In genomic region chr19:49409441-49410029, GRCh38 we compare ENCODE assay signal across 13 cellular contexts. TPM values are rescaled to one million over a fixed set of nuclear protein-coding genes. Genes with fewer than 3 reads are reported as not detected.
DNase-seq lines count a peak whose midpoint lies in the region; ATAC-seq and TF ChIP-seq lines count a peak whose summit lies in the region.
"Had no signal": no experiment of that assay in that cellular context is flagged by ENCODE, and none has a peak within 500 bp of the region (broad histone marks: within the 10 kb centered on the region; RNA-seq: fewer than 3 reads in every experiment).

No MANE protein-coding gene starts in this region.

- POLR2A ChIA-PET in activated CD8-positive, alpha-beta T cell treated with anti-CD3 and anti-CD28 coated beads, Interleukin-2, amount 10 ng/mL, durations not matched to agents 7 days and 5 days (lab: Charles Lee) = interaction anchor here (0.6 to 1.4 kb wide), 8 partner anchors 12 to 1315 kb away, joined by 3 to 5 read pairs (median 3); partner anchors contain the start of gene ALDH16A1

- no peak overlapping the region for H2AFZ ChIP-seq in osteoblast (ENCODE audit: low read length)

- H3K36me3 ChIP-seq in osteoblast (ENCODE audit: insufficient read depth, low read length) (no peaks in the 10 kb centered on the region), esophagus muscularis mucosa (no peaks in the 10 kb centered on the region)
- H3K36me3 ChIP-seq: brain microvascular endothelial cell had no signal

- H3K4me3 ChIP-seq in NB4 (ENCODE audit: low read depth, low read length) (no peak overlapping the region), osteoblast (ENCODE audit: insufficient read depth, low read length) (no peak overlapping the region), esophagus muscularis mucosa (no peak overlapping the region)

- peaks cover under 1% of the 10 kb centered on the region for H3K4me1 ChIP-seq in osteoblast (ENCODE audit: insufficient read depth, low read length)
- no peaks in the 10 kb centered on the region for H3K4me1 ChIP-seq in esophagus muscularis mucosa
- H3K4me1 ChIP-seq: foreskin keratinocyte had no signal

- H3K27ac ChIP-seq in osteoblast (ENCODE audit: low read depth, low read length) = no peak overlapping the region
- no peak overlapping the region for H3K27ac ChIP-seq in esophagus muscularis mucosa (replicated peaks in 1 of 4)
- H3K27ac ChIP-seq: brain microvascular endothelial cell, foreskin keratinocyte had no signal

- no peaks in the 10 kb centered on the region for H3K36me3 Mint-ChIP-seq in activated CD8-positive, alpha-beta memory T cell treated with anti-CD3 and anti-CD28 coated beads, Interleukin-2, amount 10 ng/mL, durations not matched to agents 7 days and 5 days
- no peaks in the 10 kb centered on the region for H3K36me3 Mint-ChIP-seq in activated CD8-positive, alpha-beta T cell treated with anti-CD3 and anti-CD28 coated beads, Interleukin-2, amount 10 ng/mL, durations not matched to agents 7 days and 5 days (ENCODE audit: low read depth)

- H3K4me1 Mint-ChIP-seq in activated CD8-positive, alpha-beta memory T cell treated with anti-CD3 and anti-CD28 coated beads, Interleukin-2, amount 10 ng/mL, durations not matched to agents 7 days and 5 days = peaks cover 41% of the 10 kb centered on the region
- peaks cover 58% of the 10 kb centered on the region for H3K4me1 Mint-ChIP-seq in activated CD8-positive, alpha-beta T cell treated with anti-CD3 and anti-CD28 coated beads, Interleukin-2, amount 10 ng/mL, durations not matched to agents 7 days and 5 days (ENCODE audit: low read depth)

- DNase-seq in activated CD8-positive, alpha-beta memory T cell treated with anti-CD3 and anti-CD28 coated beads, Interleukin-2, amount 10 ng/mL, durations not matched to agents 7 days and 5 days = peak; percentile 72
- DNase-seq in activated CD8-positive, alpha-beta memory T cell treated with anti-CD3 and anti-CD28 coated beads, Interleukin-2, amount 50 U/mL, for 4 hours = no peak
- DNase-seq in NB4 (ENCODE audit: low read depth) (peak; percentile 75), osteoblast (ENCODE audit: insufficient read length, low spot score, missing footprints) (peak; percentile 46), esophagus muscularis mucosa (ENCODE audit: extremely low spot score) (no peak), HK-2 (ENCODE audit: unreplicated experiment) (no peak)
- peak; percentile 61 for DNase-seq in activated CD8-positive, alpha-beta T cell treated with anti-CD3 and anti-CD28 coated beads, Interleukin-2, amount 10 ng/mL, durations not matched to agents 7 days and 5 days
- DNase-seq in activated CD8-positive, alpha-beta memory T cell treated with anti-CD3 and anti-CD28 coated beads, Interleukin-2, amount 50 U/mL, for 48 hours = no peak
- DNase-seq: brain microvascular endothelial cell; foreskin keratinocyte; NCI-H446; stimulated activated naive CD4-positive, alpha-beta T cell treated with Interleukin-2 at 50 U/mL for 16 hours had no signal

- H3K27ac Mint-ChIP-seq in activated CD8-positive, alpha-beta memory T cell treated with anti-CD3 and anti-CD28 coated beads, Interleukin-2, amount 10 ng/mL, durations not matched to agents 7 days and 5 days = peak overlapping the region; percentile 85
- peak overlapping the region; percentile 84 for H3K27ac Mint-ChIP-seq in activated CD8-positive, alpha-beta T cell treated with anti-CD3 and anti-CD28 coated beads, Interleukin-2, amount 10 ng/mL, durations not matched to agents 7 days and 5 days

- no peaks in the 10 kb centered on the region for H3K27me3 Mint-ChIP-seq in activated CD8-positive, alpha-beta memory T cell treated with anti-CD3 and anti-CD28 coated beads, Interleukin-2, amount 10 ng/mL, durations not matched to agents 7 days and 5 days
- peaks cover 3% of the 10 kb centered on the region for H3K27me3 Mint-ChIP-seq in activated CD8-positive, alpha-beta T cell treated with anti-CD3 and anti-CD28 coated beads, Interleukin-2, amount 10 ng/mL, durations not matched to agents 7 days and 5 days (ENCODE audit: low read depth)

- no peaks in the 10 kb centered on the region for H3K9me3 ChIP-seq in osteoblast (ENCODE audit: low read depth, low read length)
- H3K9me3 ChIP-seq in esophagus muscularis mucosa = no peaks in the 10 kb centered on the region

- intact Hi-C loops in esophagus muscularis mucosa (cut with DNase I) = no loop called here

- TF ChIP-seq CTCF in NB4 (IDR thresholded peaks at IDR 0.05; ENCODE audit: low read depth, low read length) (no peak), osteoblast (IDR thresholded peaks at IDR 0.05; ENCODE audit: extremely low read depth, low read depth, low read length) (no peak), esophagus muscularis mucosa (IDR thresholded peaks at IDR 0.05) (no peak)

- no peaks in the 10 kb centered on the region for H3K27me3 ChIP-seq in osteoblast (ENCODE audit: insufficient read depth, low read length)
- H3K27me3 ChIP-seq in esophagus muscularis mucosa = peaks cover 0 to 44% (median 0%) of the 10 kb centered on the region in 4 donors
- H3K27me3 ChIP-seq: brain microvascular endothelial cell, foreskin keratinocyte had no signal

- peak; percentile 84 for ATAC-seq in activated CD8-positive, alpha-beta memory T cell treated with anti-CD3 and anti-CD28 coated beads, Interleukin-2, amount 10 ng/mL, durations not matched to agents 7 days and 5 days
- ATAC-seq in activated CD8-positive, alpha-beta T cell treated with anti-CD3 and anti-CD28 coated beads, Interleukin-2, amount 10 ng/mL, durations not matched to agents 7 days and 5 days = peak; percentile 74
- ATAC-seq: foreskin keratinocyte had no signal

- no peaks in the 10 kb centered on the region for H3K79me2 ChIP-seq in osteoblast (ENCODE audit: insufficient read depth, low read length)

- TF ChIP-seq POLR2A in NB4 (IDR thresholded peaks at IDR 0.05; ENCODE audit: extremely low read depth, insufficient read length) (no peak), esophagus muscularis mucosa (IDR thresholded peaks at IDR 0.05; ENCODE audit: low read depth) (no peak)

- TF ChIP-seq EP300 in esophagus muscularis mucosa (IDR thresholded peaks at IDR 0.05) = no peak

- peak overlapping the region; percentile 51 for H3K4me3 Mint-ChIP-seq in activated CD8-positive, alpha-beta memory T cell treated with anti-CD3 and anti-CD28 coated beads, Interleukin-2, amount 10 ng/mL, durations not matched to agents 7 days and 5 days
- peak overlapping the region; percentile 30 for H3K4me3 Mint-ChIP-seq in activated CD8-positive, alpha-beta T cell treated with anti-CD3 and anti-CD28 coated beads, Interleukin-2, amount 10 ng/mL, durations not matched to agents 7 days and 5 days

- H4K20me1 ChIP-seq in osteoblast (ENCODE audit: insufficient read depth, low read length) = no peaks in the 10 kb centered on the region

- WGBS in esophagus muscularis mucosa = 84% methylated on average over 5 of the region's 5 CpGs

- CTCF ChIA-PET in activated CD8-positive, alpha-beta memory T cell treated with anti-CD3 and anti-CD28 coated beads, Interleukin-2, amount 10 ng/mL, durations not matched to agents 7 days and 5 days (lab: Charles Lee) = interaction anchor here (0.5 to 2.3 kb wide), 14 partner anchors 9 to 137 kb away, joined by 3 to 11 read pairs (median 4); partner anchors contain the start of gene GFY
- CTCF ChIA-PET in activated CD8-positive, alpha-beta T cell treated with anti-CD3 and anti-CD28 coated beads, Interleukin-2, amount 10 ng/mL, durations not matched to agents 7 days and 5 days (lab: Charles Lee) = interaction anchor here (0.7 to 8.6 kb wide), 7 partner anchors 13 to 211 kb away, joined by 3 to 52 read pairs (median 4); partner anchors contain the start of gene GFY

- H3K9me3 Mint-ChIP-seq in activated CD8-positive, alpha-beta memory T cell treated with anti-CD3 and anti-CD28 coated beads, Interleukin-2, amount 10 ng/mL, durations not matched to agents 7 days and 5 days (ENCODE audit: low read depth) = no peaks in the 10 kb centered on the region
- H3K9me3 Mint-ChIP-seq in activated CD8-positive, alpha-beta T cell treated with anti-CD3 and anti-CD28 coated beads, Interleukin-2, amount 10 ng/mL, durations not matched to agents 7 days and 5 days (ENCODE audit: insufficient read depth) = no peaks in the 10 kb centered on the region

- no peak overlapping the region for H3K4me2 ChIP-seq in osteoblast (ENCODE audit: insufficient read depth, low read length)

RNA-seq across cellular contexts. Expression of gene PTH2, which starts 13.7 kb away (rescaled TPM):
- not detected for total RNA-seq in activated CD8-positive, alpha-beta memory T cell treated with anti-CD3 and anti-CD28 coated beads, Interleukin-2, amount 10 ng/mL, durations not matched to agents 7 days and 5 days
- not detected for total RNA-seq in activated CD8-positive, alpha-beta T cell treated with anti-CD3 and anti-CD28 coated beads, Interleukin-2, amount 10 ng/mL, durations not matched to agents 7 days and 5 days
- total RNA-seq in osteoblast (not detected in 2 replicates), esophagus muscularis mucosa (not detected)
- total RNA-seq: foreskin keratinocyte, mesenteric fat pad had no signal

RNA-seq across cellular contexts. Expression of gene GFY, which starts 15.7 kb away (rescaled TPM):
- total RNA-seq in activated CD8-positive, alpha-beta memory T cell treated with anti-CD3 and anti-CD28 coated beads, Interleukin-2, amount 10 ng/mL, durations not matched to agents 7 days and 5 days = not detected
- total RNA-seq in activated CD8-positive, alpha-beta T cell treated with anti-CD3 and anti-CD28 coated beads, Interleukin-2, amount 10 ng/mL, durations not matched to agents 7 days and 5 days = not detected
- total RNA-seq in osteoblast = not detected in 2 replicates
- not detected for total RNA-seq in esophagus muscularis mucosa
- total RNA-seq: foreskin keratinocyte, mesenteric fat pad had no signal

RNA-seq across cellular contexts. Expression of gene KASH5, which starts 21.5 kb away (rescaled TPM):
- under 1 TPM in 1 of 2 experiments, not detected in 1; 0.64 TPM for total RNA-seq in activated CD8-positive, alpha-beta memory T cell treated with anti-CD3 and anti-CD28 coated beads, Interleukin-2, amount 10 ng/mL, durations not matched to agents 7 days and 5 days
- total RNA-seq in activated CD8-positive, alpha-beta T cell treated with anti-CD3 and anti-CD28 coated beads, Interleukin-2, amount 10 ng/mL, durations not matched to agents 7 days and 5 days = not detected
- total RNA-seq in osteoblast = not detected in 2 replicates
- not detected for total RNA-seq in esophagus muscularis mucosa
- total RNA-seq: foreskin keratinocyte, mesenteric fat pad had no signal

RNA-seq across cellular contexts. Expression of gene SLC17A7, which starts 31.8 kb away (rescaled TPM):
- total RNA-seq in activated CD8-positive, alpha-beta memory T cell treated with anti-CD3 and anti-CD28 coated beads, Interleukin-2, amount 10 ng/mL, durations not matched to agents 7 days and 5 days = under 1 TPM; 0.19 to 0.55 TPM
- under 1 TPM in 1 of 2 experiments, not detected in 1; 0.16 TPM for total RNA-seq in activated CD8-positive, alpha-beta T cell treated with anti-CD3 and anti-CD28 coated beads, Interleukin-2, amount 10 ng/mL, durations not matched to agents 7 days and 5 days
- total RNA-seq in osteoblast (under 0.01 TPM in 2 replicates), esophagus muscularis mucosa (1 to 10 TPM in 2 of 4 donors, under 1 TPM in 2; 0.83 to 5.2 (median 1.3) TPM)
- total RNA-seq: foreskin keratinocyte had no signal

RNA-seq across cellular contexts. Expression of gene PIH1D1, which starts 42.1 kb away (rescaled TPM):
- 100 to 1,000 TPM; 148 to 158 TPM for total RNA-seq in activated CD8-positive, alpha-beta memory T cell treated with anti-CD3 and anti-CD28 coated beads, Interleukin-2, amount 10 ng/mL, durations not matched to agents 7 days and 5 days
- total RNA-seq in activated CD8-positive, alpha-beta T cell treated with anti-CD3 and anti-CD28 coated beads, Interleukin-2, amount 10 ng/mL, durations not matched to agents 7 days and 5 days = 100 to 1,000 TPM; 128 to 129 TPM
- total RNA-seq in osteoblast = 79.3 and 80.7 TPM in 2 replicates
- total RNA-seq in esophagus muscularis mucosa = 10 to 100 TPM; 73.6 to 84.0 (median 78.4) TPM

Comparison
In these comparisons a context has a peak if more than half of its experiments do, and no peak if none do; other contexts are left out.
1. DNase-seq: peak in activated CD8-positive, alpha-beta memory T cell treated with anti-CD3 and anti-CD28 coated beads, Interleukin-2, amount 10 ng/mL, durations not matched to agents 7 days and 5 days (single experiment), NB4 (single experiment), activated CD8-positive, alpha-beta T cell treated with anti-CD3 and anti-CD28 coated beads, Interleukin-2, amount 10 ng/mL, durations not matched to agents 7 days and 5 days (single experiment) and osteoblast (single experiment); none in activated CD8-positive, alpha-beta memory T cell treated with anti-CD3 and anti-CD28 coated beads, Interleukin-2, amount 50 U/mL, for 4 hours (single experiment), esophagus muscularis mucosa (single experiment), activated CD8-positive, alpha-beta memory T cell treated with anti-CD3 and anti-CD28 coated beads, Interleukin-2, amount 50 U/mL, for 48 hours (single experiment) and HK-2 (single experiment).